Comparison of ENCODE assay signal across 8 cellular contexts in genomic region chr11:92225563-92226308, GRCh38. TPM values are rescaled to one million over a fixed set of nuclear protein-coding genes. Genes with fewer than 3 reads are reported as not detected.
DNase-seq lines count a peak whose midpoint lies in the region; ATAC-seq and TF ChIP-seq lines count a peak whose summit lies in the region.

No MANE protein-coding gene starts in this region.

- H3F3A ChIP-seq in PC-9 (ENCODE audit: insufficient read depth, low read depth) = no peaks in the 10 kb centered on the region

- ATAC-seq in left colon (no peak), HG03354 (IDR thresholded peaks at IDR 0.05; ENCODE audit: poor library complexity, severe bottlenecking, unreplicated experiment) (no peak)

- H3K4me3 Mint-ChIP-seq in activated T-helper 2 cell treated with anti-CD3 and anti-CD28 coated beads, Interferon-gamma antibody, Interleukin-2, Interleukin-4, amounts not matched to agents 10 μg/mL and 5 μg/mL and 100 μg/mL, durations not matched to agents 14 hours and 24 hours and 36 hours (ENCODE audit: low read depth) = no peak overlapping the region

- no peak for TF ChIP-seq CTCF in PC-9 (conservative IDR thresholded peaks at IDR 0.05)
- TF ChIP-seq CTCF in left ventricle myocardium inferior (IDR thresholded peaks at IDR 0.05; ENCODE audit: borderline replicate concordance) = no peak

- peak; percentile 66 for DNase-seq in GM03348 (ENCODE audit: low spot score)
- peak in 1 of 2 experiments; percentile 24 for DNase-seq in PC-9
- no peak for DNase-seq in left ventricle myocardium inferior
- DNase-seq in retina = peak; percentile 90
- no peak for DNase-seq in activated CD8-positive, alpha-beta memory T cell treated with anti-CD3 and anti-CD28 coated beads, Interleukin-2, amount 50 U/mL, for 4 hours
- DNase-seq in activated T-helper 2 cell treated with anti-CD3 and anti-CD28 coated beads, Interferon-gamma antibody, Interleukin-2, Interleukin-4, amounts not matched to agents 10 μg/mL and 5 μg/mL and 100 μg/mL, durations not matched to agents 14 hours and 24 hours and 36 hours (ENCODE audit: low spot score) = no peak
- no peak for DNase-seq in left colon

- BruUV-seq in PC-9 (replicated peaks; lab: Mats Ljungman, UMichigan) = no TSS peak

- intact Hi-C loops in PC-9 (cut with micrococcal nuclease; ENCODE audit: unreplicated experiment) (loop anchor here (5.0 to 10.0 kb wide), 3 partner anchors 157 to 659 kb away; no protein-coding TSS in a partner anchor), left ventricle myocardium inferior (cut with micrococcal nuclease) (no loop called here), left colon (cut with DNase I, micrococcal nuclease) (no loop called here)
- intact Hi-C loops in activated T-helper 2 cell treated with anti-CD3 and anti-CD28 coated beads, Interferon-gamma antibody, Interleukin-2, Interleukin-4, amounts not matched to agents 10 μg/mL and 5 μg/mL and 100 μg/mL, durations not matched to agents 14 hours and 24 hours and 36 hours (cut with micrococcal nuclease) = no loop called here

- no peaks in the 10 kb centered on the region for H3K9me3 ChIP-seq in PC-9 (ENCODE audit: insufficient read depth, low read depth)
- no peaks in the 10 kb centered on the region for H3K9me3 ChIP-seq in left ventricle myocardium inferior (replicated peaks)

- CTCF ChIA-PET in PC-9 (lab: Charles Lee) = no interaction called here

- H3K27ac Mint-ChIP-seq in activated T-helper 2 cell treated with anti-CD3 and anti-CD28 coated beads, Interferon-gamma antibody, Interleukin-2, Interleukin-4, amounts not matched to agents 10 μg/mL and 5 μg/mL and 100 μg/mL, durations not matched to agents 14 hours and 24 hours and 36 hours = no peak overlapping the region

- H3K4me3 ChIP-seq in PC-9 (peak overlapping the region; percentile 60), left ventricle myocardium inferior (peak overlapping the region; percentile 60)

- H2AFZ ChIP-seq in PC-9 = peak overlapping the region; percentile 81

- H3K27ac ChIP-seq in PC-9 (no peak overlapping the region), left ventricle myocardium inferior (replicated peaks) (no peak overlapping the region)

- peaks cover 46% of the 10 kb centered on the region for H3K27me3 ChIP-seq in PC-9 (ENCODE audit: insufficient read depth, low read depth)
- H3K27me3 ChIP-seq in left ventricle myocardium inferior (ENCODE audit: low read depth) = peaks cover 99% of the 10 kb centered on the region

- no peaks in the 10 kb centered on the region for H3K9me2 ChIP-seq in PC-9 (ENCODE audit: insufficient read depth)

- H3K79me2 ChIP-seq in PC-9 (ENCODE audit: low read depth) = no peaks in the 10 kb centered on the region

- H3K36me3 Mint-ChIP-seq in activated T-helper 2 cell treated with anti-CD3 and anti-CD28 coated beads, Interferon-gamma antibody, Interleukin-2, Interleukin-4, amounts not matched to agents 10 μg/mL and 5 μg/mL and 100 μg/mL, durations not matched to agents 14 hours and 24 hours and 36 hours (ENCODE audit: low read depth) = no peaks in the 10 kb centered on the region

- H3K4me1 ChIP-seq in PC-9 (replicated peaks; ENCODE audit: insufficient read depth) = peaks cover 5% of the 10 kb centered on the region
- peaks cover 35% of the 10 kb centered on the region for H3K4me1 ChIP-seq in left ventricle myocardium inferior

- H3K36me3 ChIP-seq in PC-9 (ENCODE audit: low read depth) (no peaks in the 10 kb centered on the region), left ventricle myocardium inferior (no peaks in the 10 kb centered on the region)

- H3K4me1 Mint-ChIP-seq in activated T-helper 2 cell treated with anti-CD3 and anti-CD28 coated beads, Interferon-gamma antibody, Interleukin-2, Interleukin-4, amounts not matched to agents 10 μg/mL and 5 μg/mL and 100 μg/mL, durations not matched to agents 14 hours and 24 hours and 36 hours (ENCODE audit: low read depth) = no peaks in the 10 kb centered on the region

- H3K9me3 Mint-ChIP-seq in activated T-helper 2 cell treated with anti-CD3 and anti-CD28 coated beads, Interferon-gamma antibody, Interleukin-2, Interleukin-4, amounts not matched to agents 10 μg/mL and 5 μg/mL and 100 μg/mL, durations not matched to agents 14 hours and 24 hours and 36 hours = no peaks in the 10 kb centered on the region

- H3K27me3 Mint-ChIP-seq in activated T-helper 2 cell treated with anti-CD3 and anti-CD28 coated beads, Interferon-gamma antibody, Interleukin-2, Interleukin-4, amounts not matched to agents 10 μg/mL and 5 μg/mL and 100 μg/mL, durations not matched to agents 14 hours and 24 hours and 36 hours (ENCODE audit: low read depth) = peaks cover 53% of the 10 kb centered on the region

- peak overlapping the region; percentile 92 for H3K4me2 ChIP-seq in PC-9

- POLR2A ChIA-PET in PC-9 (lab: Charles Lee; ENCODE audit: unreplicated experiment) = no interaction called here

- no peaks in the 10 kb centered on the region for H4K20me1 ChIP-seq in PC-9 (ENCODE audit: insufficient read depth)

RNA-seq across cellular contexts. Expression of gene FAT3, which starts 1.1 kb away (rescaled TPM):
- total RNA-seq in PC-9 (2021) (3.4 and 7.6 TPM in 2 replicates), left ventricle myocardium inferior (0.33 TPM), left colon (under 1 TPM; 0.06 to 0.73 TPM)
- under 0.01 and 0.02 TPM in 2 replicates for total RNA-seq in activated T-helper 2 cell treated with anti-CD3 and anti-CD28 coated beads, Interferon-gamma antibody, Interleukin-2, Interleukin-4, amounts not matched to agents 10 μg/mL and 5 μg/mL and 100 μg/mL, durations not matched to agents 14 hours and 24 hours and 36 hours

Comparison
In these comparisons a context has a peak if more than half of its experiments do, and no peak if none do; other contexts are left out.
1. DNase-seq: peak in GM03348 (single experiment) and retina (single experiment); none in left ventricle myocardium inferior (single experiment), activated CD8-positive, alpha-beta memory T cell treated with anti-CD3 and anti-CD28 coated beads, Interleukin-2, amount 50 U/mL, for 4 hours (single experiment), activated T-helper 2 cell treated with anti-CD3 and anti-CD28 coated beads, Interferon-gamma antibody, Interleukin-2, Interleukin-4, amounts not matched to agents 10 μg/mL and 5 μg/mL and 100 μg/mL, durations not matched to agents 14 hours and 24 hours and 36 hours (single experiment) and left colon (0 of 2).